Comparison of ENCODE assay signal across 17 cellular contexts in genomic region chr4:39435875-39436563, GRCh38. TPM values are rescaled to one million over a fixed set of nuclear protein-coding genes. Genes with fewer than 3 reads are reported as not detected.
DNase-seq lines count a peak whose midpoint lies in the region; ATAC-seq and TF ChIP-seq lines count a peak whose summit lies in the region.
"Had no signal": no experiment of that assay in that cellular context is flagged by ENCODE, and none has a peak within 500 bp of the region (broad histone marks: within the 10 kb centered on the region; RNA-seq: fewer than 3 reads in every experiment).

No MANE protein-coding gene starts in this region.

- H3K27ac ChIP-seq in HEK293 (ENCODE audit: extremely low read depth, low read depth, low read length) (no peak overlapping the region), left lung (no peak overlapping the region), right atrium auricular region (no peak overlapping the region)
- H3K27ac ChIP-seq: body of pancreas, epithelial cell of prostate, psoas muscle had no signal

- ATAC-seq in left lung (peak; percentile 46), GM21390 (IDR thresholded peaks at IDR 0.05; ENCODE audit: unreplicated experiment) (no peak)
- ATAC-seq: body of pancreas, psoas muscle, T-cell had no signal

- intact Hi-C loops in left lung (cut with DNase I), result no loop called here

- H3K27me3 ChIP-seq in left lung (peaks cover 0 to 4% of the 10 kb centered on the region in 2 donors), right atrium auricular region (no peaks in the 10 kb centered on the region)
- H3K27me3 ChIP-seq: body of pancreas had no signal

- H3K9me3 ChIP-seq in HEK293 (ENCODE audit: control insufficient read depth, insufficient read depth, low read depth, low read length) (no peaks in the 10 kb centered on the region), left lung (no peaks in the 10 kb centered on the region), right atrium auricular region (no peaks in the 10 kb centered on the region)
- H3K9me3 ChIP-seq: body of pancreas, psoas muscle had no signal

- POLR2A ChIA-PET in HEK293 (lab: Yijun Ruan, JAX), result interaction anchor here (1.2 kb wide), 1 partner anchor 12 kb away, joined by 3 read pairs; no protein-coding TSS in a partner anchor

- CTCF ChIA-PET in HEK293 (lab: Yijun Ruan, JAX), result interaction anchor here (0.6 to 1.6 kb wide), 4 partner anchors 19 to 563 kb away, joined by 3 to 4 read pairs (median 4); no protein-coding TSS in a partner anchor

- H3K4me3 ChIP-seq in AG09309 (ENCODE audit: control insufficient read depth, low read depth, low read length) (no peak overlapping the region), HEK293 (ENCODE audit: low read depth, low read length) (no peak overlapping the region), astrocyte of the cerebellum (ENCODE audit: low read depth, low read length) (no peak overlapping the region), left lung (no peak overlapping the region), right atrium auricular region (no peak overlapping the region)
- H3K4me3 ChIP-seq: body of pancreas, psoas muscle had no signal

- H3K4me1 ChIP-seq in HEK293 (ENCODE audit: control insufficient read depth, insufficient read depth, low read length) (no peaks in the 10 kb centered on the region), left lung (no peaks in the 10 kb centered on the region), right atrium auricular region (no peaks in the 10 kb centered on the region)
- H3K4me1 ChIP-seq: body of pancreas, psoas muscle had no signal

- no peak for DNase-seq in AG09309 (ENCODE audit: low read depth)
- no peak for DNase-seq in astrocyte of the cerebellum (ENCODE audit: low read depth)
- no peak for DNase-seq in left lung
- DNase-seq in right atrium auricular region (ENCODE audit: low spot score), result no peak
- no peak for DNase-seq in stimulated activated CD4-positive, alpha-beta T cell treated with anti-CD3 and anti-CD28 coated beads, Interleukin-4, amount 100 ng/mL, for 1 hour
- DNase-seq in central memory CD4-positive, alpha-beta T cell, result no peak
- DNase-seq: activated CD4-positive, alpha-beta T cell treated with anti-CD3 and anti-CD28 coated beads for 48 hours; body of pancreas; NCI-H2029; psoas muscle; stimulated activated naive CD4-positive, alpha-beta T cell; T-cell had no signal

- TF ChIP-seq CTCF in AG09309 (IDR thresholded peaks at IDR 0.05; ENCODE audit: control insufficient read depth, insufficient read depth, low read depth, low read length, missing control alignments) (peak; percentile 10), HEK293 (tag by site-specific recombination; IDR thresholded peaks at IDR 0.05) (no peak), astrocyte of the cerebellum (IDR thresholded peaks at IDR 0.05; ENCODE audit: low read depth, low read length, missing control alignments) (peak; percentile 9), left lung (IDR thresholded peaks at IDR 0.05) (no peak), right atrium auricular region (IDR thresholded peaks at IDR 0.05) (no peak)

- in situ Hi-C loops in astrocyte of the cerebellum (cut with HindIII; ENCODE audit: low sequenced_read_pairs), result no loop called here

- no peaks in the 10 kb centered on the region for H3K36me3 ChIP-seq in HEK293 (ENCODE audit: control insufficient read depth in 2 of 2, insufficient read depth in 1 of 2, low read length in 2 of 2)
- H3K36me3 ChIP-seq in left lung, result no peaks in the 10 kb centered on the region
- no peaks in the 10 kb centered on the region for H3K36me3 ChIP-seq in right atrium auricular region

TF ChIP-seq in HEK293, 187 proteins besides CTCF, POLR2A, EP300 and RAD21:
- TF ChIP-seq HOXD13 (CRISPR knock-in tag; IDR thresholded peaks at IDR 0.05; ENCODE audit: borderline replicate concordance) (no peak), ZBTB20 (tag by site-specific recombination; IDR thresholded peaks at IDR 0.05) (no peak), ZNF654 (tag by site-specific recombination; IDR thresholded peaks at IDR 0.05; ENCODE audit: low read depth) (peak; percentile 26), ZNF248 (tag by site-specific recombination; IDR thresholded peaks at IDR 0.05) (no peak), ZNF600 (tag by site-specific recombination; IDR thresholded peaks at IDR 0.05) (no peak)
- TF ChIP-seq, protein P1, sequence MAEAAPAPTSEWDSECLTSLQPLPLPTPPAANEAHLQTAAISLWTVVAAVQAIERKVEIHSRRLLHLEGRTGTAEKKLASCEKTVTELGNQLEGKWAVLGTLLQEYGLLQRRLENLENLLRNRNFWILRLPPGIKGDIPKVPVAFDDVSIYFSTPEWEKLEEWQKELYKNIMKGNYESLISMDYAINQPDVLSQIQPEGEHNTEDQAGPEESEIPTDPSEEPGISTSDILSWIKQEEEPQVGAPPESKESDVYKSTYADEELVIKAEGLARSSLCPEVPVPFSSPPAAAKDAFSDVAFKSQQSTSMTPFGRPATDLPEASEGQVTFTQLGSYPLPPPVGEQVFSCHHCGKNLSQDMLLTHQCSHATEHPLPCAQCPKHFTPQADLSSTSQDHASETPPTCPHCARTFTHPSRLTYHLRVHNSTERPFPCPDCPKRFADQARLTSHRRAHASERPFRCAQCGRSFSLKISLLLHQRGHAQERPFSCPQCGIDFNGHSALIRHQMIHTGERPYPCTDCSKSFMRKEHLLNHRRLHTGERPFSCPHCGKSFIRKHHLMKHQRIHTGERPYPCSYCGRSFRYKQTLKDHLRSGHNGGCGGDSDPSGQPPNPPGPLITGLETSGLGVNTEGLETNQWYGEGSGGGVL (tag by site-specific recombination; IDR thresholded peaks at IDR 0.05), result no peak

RNA-seq across cellular contexts. Expression of gene RPL9, which starts 22.7 kb away (rescaled TPM):
- 1,000 to 10,000 TPM in 1 of 2 donors, 100 to 1,000 TPM in 1; 974 to 1,439 TPM for total RNA-seq in left lung
- total RNA-seq in right atrium auricular region, result 1,000 to 10,000 TPM; 2,057 to 2,637 TPM

RNA-seq across cellular contexts. Expression of gene LIAS, which starts 22.8 kb away (rescaled TPM):
- total RNA-seq in left lung (10 to 100 TPM in 1 of 2 donors, 1 to 10 TPM in 1; 9.6 to 11.0 TPM), right atrium auricular region (10 to 100 TPM in 1 of 2 donors, 1 to 10 TPM in 1; 6.9 to 18.7 TPM)

RNA-seq across cellular contexts. Expression of gene KLB, which starts 29.3 kb away (rescaled TPM):
- total RNA-seq in left lung (1 to 10 TPM in 1 of 2 donors, under 1 TPM in 1; 0.34 to 2.2 TPM), right atrium auricular region (under 1 TPM; 0.11 to 0.47 TPM)
- total RNA-seq: B cell, mesothelial cell of epicardium had no signal

Comparison
In these comparisons a context has a peak if more than half of its experiments do, and no peak if none do; other contexts are left out.
1. CTCF ChIP-seq: peak in AG09309 (single experiment) and astrocyte of the cerebellum (single experiment); none in HEK293 (single experiment), left lung (0 of 2) and right atrium auricular region (0 of 2).